8 cellular contexts compared by ENCODE assay signal in the genomic region with DNA sequence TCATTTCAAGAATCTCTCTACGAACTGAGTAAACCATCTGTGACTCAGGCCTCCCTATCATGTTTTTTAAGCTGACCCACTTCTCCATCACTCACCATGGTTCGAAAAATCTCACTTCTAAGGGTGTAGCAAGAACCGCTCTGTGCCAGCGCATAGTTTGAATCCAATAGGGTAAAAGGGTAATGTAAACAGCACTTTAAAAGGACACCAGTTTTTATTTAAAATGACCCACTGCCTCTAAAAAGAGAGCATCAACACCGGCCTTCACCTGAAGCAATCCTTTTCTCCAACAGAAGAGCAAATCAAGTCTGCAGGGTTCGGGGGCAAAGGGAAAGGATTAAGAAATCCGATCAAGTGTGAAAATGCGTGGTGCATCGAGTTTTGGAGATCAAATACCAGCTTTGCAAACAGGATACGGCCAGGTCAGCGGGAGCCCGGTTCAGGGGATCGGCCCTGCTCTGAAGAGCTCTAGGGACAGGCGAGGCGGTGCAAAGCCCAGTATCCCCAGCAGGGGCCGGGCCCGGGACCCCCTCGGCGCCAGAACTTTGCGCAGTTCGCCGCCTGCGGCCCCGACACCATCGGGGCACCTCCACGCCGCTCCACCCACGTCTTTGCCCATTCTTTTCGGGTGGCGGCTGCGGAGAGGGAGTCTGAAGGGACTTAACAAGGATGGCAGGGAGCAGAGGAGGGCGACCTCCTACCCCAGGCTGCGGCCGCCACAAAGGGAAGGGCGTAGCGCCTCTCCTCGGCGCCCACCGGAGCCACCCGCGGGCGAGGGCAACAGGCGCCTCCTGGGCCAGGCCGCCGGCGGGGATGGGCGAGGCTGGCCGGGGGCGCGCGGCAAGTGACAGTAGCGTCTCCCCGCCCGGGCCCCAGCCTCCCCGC. TPM values are rescaled to one million over a fixed set of nuclear protein-coding genes. Genes with fewer than 3 reads are reported as not detected.
A peak's percentile ranks its signal among the peaks of the same experiment; 100 is the strongest.
DNase-seq lines count a peak whose midpoint lies in the region; ATAC-seq and TF ChIP-seq lines count a peak whose summit lies in the region.

No MANE protein-coding gene starts in this region.

- H3K27ac ChIP-seq in GM23338 (ENCODE audit: low read depth) (no peak overlapping the region), colonic mucosa (peak overlapping the region; percentile 70)

- H3K27me3 ChIP-seq in GM23338 (ENCODE audit: insufficient read depth), result no peaks in the 10 kb centered on the region
- H3K27me3 ChIP-seq in colonic mucosa, result no peaks in the 10 kb centered on the region

- H3K4me3 ChIP-seq in GM23338, result peak overlapping the region; percentile 57
- H3K4me3 ChIP-seq in colonic mucosa, result peak overlapping the region; percentile 88

- DNase-seq in GM23338 (ENCODE audit: low spot score) (peak; percentile 86), KG1 (lab: John Stamatoyannopoulos, UW) (peak; percentile 52), colonic mucosa (peak; percentile 57), left colon (peak; percentile 55 to 70), NCI-H187 (lab: John Stamatoyannopoulos, UW) (no peak)
- DNase-seq in activated CD4-positive, CD25-positive, alpha-beta regulatory T cell (lab: John Stamatoyannopoulos, UW), result peak; percentile 14 to 45 (median 36)
- DNase-seq in stimulated activated CD4-positive, alpha-beta T cell treated with anti-CD3 and anti-CD28 coated beads, Interleukin-1b, Interleukin-23, amount 100 ng/mL, for 48 hours, result peak; percentile 41

- H3F3A ChIP-seq in GM23338 (replicated peaks; ENCODE audit: low read depth), result no peaks in the 10 kb centered on the region

- H3K4me1 ChIP-seq in GM23338 (ENCODE audit: insufficient read depth), result peaks cover 28% of the 10 kb centered on the region
- H3K4me1 ChIP-seq in colonic mucosa, result no peaks in the 10 kb centered on the region

- peak overlapping the region; percentile 80 for H3K4me2 ChIP-seq in GM23338

- peak overlapping the region; percentile 84 to 90 for H3K9ac ChIP-seq in colonic mucosa (ENCODE audit: low read depth in 2 of 2, low read length in 2 of 2)

- H3K9me3 ChIP-seq in colonic mucosa, result no peaks in the 10 kb centered on the region

- no peaks in the 10 kb centered on the region for H3K36me3 ChIP-seq in GM23338 (ENCODE audit: insufficient read depth)
- H3K36me3 ChIP-seq in colonic mucosa, result no peaks in the 10 kb centered on the region

- no peaks in the 10 kb centered on the region for H3K36me3 Mint-ChIP-seq in GM23338 (ENCODE audit: low read depth)

- peak overlapping the region; percentile 82 for H3K4me3 Mint-ChIP-seq in GM23338

- H4K20me1 ChIP-seq in GM23338 (replicated peaks; ENCODE audit: insufficient read depth), result no peaks in the 10 kb centered on the region

- TF ChIP-seq CTCF in GM12873 (IDR thresholded peaks at IDR 0.05; ENCODE audit: insufficient read depth, low read depth, low read length, missing control alignments) (peak; percentile 58), GM23338 (conservative IDR thresholded peaks at IDR 0.05; ENCODE audit: low read depth in 2 of 2) (peak; percentile 13 to 53; a peak in 2 of 4 replicates), colonic mucosa (IDR thresholded peaks at IDR 0.05) (peak; percentile 18)

- peak overlapping the region; percentile 24; the same call in 1 of the 2 replicates for H2AFZ ChIP-seq in GM23338

- intact Hi-C loops in colonic mucosa (cut with DNase I) (no loop called here), left colon (cut with DNase I, micrococcal nuclease) (no loop called here)

- peaks cover 25% of the 10 kb centered on the region for H3K4me1 Mint-ChIP-seq in GM23338

- peaks cover 35% of the 10 kb centered on the region for H3K79me2 ChIP-seq in GM23338 (replicated peaks; ENCODE audit: insufficient read depth)

- peak; percentile 83 for ATAC-seq in GM23338
- ATAC-seq in left colon, result peak; percentile 36

- no peaks in the 10 kb centered on the region for H3K9me2 ChIP-seq in GM23338 (ENCODE audit: insufficient read depth)

- peaks cover 2% of the 10 kb centered on the region for H3K27me3 Mint-ChIP-seq in GM23338 (ENCODE audit: insufficient read depth, low read depth, poor library complexity)

- no peaks in the 10 kb centered on the region for H3K9me3 Mint-ChIP-seq in GM23338

- peak overlapping the region; percentile 43; the same call in 1 of the 2 replicates for H3K27ac Mint-ChIP-seq in GM23338

TF ChIP-seq in GM23338, 12 proteins besides CTCF, POLR2A, EP300 and RAD21:
- TF ChIP-seq STAT1 (IDR thresholded peaks at IDR 0.05; ENCODE audit: unreplicated experiment), result no peak
- TF ChIP-seq, protein P1, sequence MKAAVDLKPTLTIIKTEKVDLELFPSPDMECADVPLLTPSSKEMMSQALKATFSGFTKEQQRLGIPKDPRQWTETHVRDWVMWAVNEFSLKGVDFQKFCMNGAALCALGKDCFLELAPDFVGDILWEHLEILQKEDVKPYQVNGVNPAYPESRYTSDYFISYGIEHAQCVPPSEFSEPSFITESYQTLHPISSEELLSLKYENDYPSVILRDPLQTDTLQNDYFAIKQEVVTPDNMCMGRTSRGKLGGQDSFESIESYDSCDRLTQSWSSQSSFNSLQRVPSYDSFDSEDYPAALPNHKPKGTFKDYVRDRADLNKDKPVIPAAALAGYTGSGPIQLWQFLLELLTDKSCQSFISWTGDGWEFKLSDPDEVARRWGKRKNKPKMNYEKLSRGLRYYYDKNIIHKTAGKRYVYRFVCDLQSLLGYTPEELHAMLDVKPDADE (IDR thresholded peaks at IDR 0.05), result 0 out of 2 replicates have a peak, but pooled peaks have one; percentile 34

RNA-seq across cellular contexts. Expression of a gene that starts 0.8 kb away (rescaled TPM):
- total RNA-seq in GM23338 (2014; rRNA removed; shearing (Covaris generic)), result 16.8 and 17.4 TPM in 2 replicates
- 10.1 and 11.7 TPM in 2 replicates for polyA plus RNA-seq in GM23338 (2016; fragmentation: Nextera tagmentation; extraction: Ambion mirVana)
- total RNA-seq in colonic mucosa, result 10 to 100 TPM; 12.4 to 14.4 TPM
- total RNA-seq in left colon, result 10 to 100 TPM; 19.1 to 21.3 TPM

Comparison
In these comparisons a context has a peak if more than half of its experiments do, and no peak if none do; other contexts are left out.
1. DNase-seq: peak in GM23338 (single experiment), KG1 (single experiment), activated CD4-positive, CD25-positive, alpha-beta regulatory T cell (4 of 4), colonic mucosa (single experiment), left colon (2 of 2) and stimulated activated CD4-positive, alpha-beta T cell treated with anti-CD3 and anti-CD28 coated beads, Interleukin-1b, Interleukin-23, amount 100 ng/mL, for 48 hours (single experiment); none in NCI-H187 (0 of 2).
2. Peak in every context shown above with its lines, with median percentiles within 50 percentile points of each other: CTCF ChIP-seq.